ENCODE assay signal across 1 cellular context in the genomic region with DNA sequence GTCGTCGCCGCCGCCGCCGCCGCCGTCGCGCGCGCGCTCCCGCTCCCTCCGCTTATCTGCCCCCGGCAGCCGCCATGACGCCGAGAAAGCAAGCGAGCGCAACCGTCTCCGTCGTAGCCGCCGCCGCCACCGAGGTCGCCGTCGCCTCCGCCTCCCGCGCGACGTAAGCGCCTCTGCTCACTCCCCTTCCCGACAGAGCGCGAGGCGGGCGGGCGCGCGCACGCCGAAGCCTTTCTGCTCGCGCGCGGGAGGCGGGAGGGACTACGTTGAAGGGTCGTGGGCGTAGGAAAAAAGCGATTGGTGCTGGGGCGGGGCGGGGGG.
TF ChIP-seq lines count a peak whose summit lies in the region.

A gene (minus strand): TSS at position 206 of the 321 bp plus-strand sequence. CDS start 2,621 bp downstream, outside the sequence.

TF ChIP-seq in H1, 55 proteins besides CTCF, POLR2A, EP300 and RAD21:
- TF ChIP-seq SIRT6 (IDR thresholded peaks at IDR 0.05; ENCODE audit: low read length) = no peak
- peak; percentile 78 for TF ChIP-seq EGR1 (IDR thresholded peaks at IDR 0.05; ENCODE audit: borderline replicate concordance, low read depth, low read length)
- TF ChIP-seq HDAC2 (IDR thresholded peaks at IDR 0.05; ENCODE audit: borderline replicate concordance in 1 of 2, low read depth in 2 of 2, low read length in 2 of 2) = no peak
- no peak for TF ChIP-seq BRCA1 (IDR thresholded peaks at IDR 0.05; ENCODE audit: low read depth, low read length)
- peak; percentile 50; the same call in 1 of the 2 replicates for TF ChIP-seq CREB1 (IDR thresholded peaks at IDR 0.05)
- TF ChIP-seq SRF (IDR thresholded peaks at IDR 0.05; ENCODE audit: low read depth, low read length) = no peak
- no peak for TF ChIP-seq KDM4A (IDR thresholded peaks at IDR 0.05; ENCODE audit: low read depth, low read length, severe bottlenecking)
- peak; percentile 37; the same call in 1 of the 2 replicates for TF ChIP-seq PHF8 (conservative IDR thresholded peaks at IDR 0.05; ENCODE audit: low read depth, low read length)
- TF ChIP-seq RNF2 (IDR thresholded peaks at IDR 0.05; ENCODE audit: borderline replicate concordance, low read depth, low read length, missing control alignments, poor library complexity, severe bottlenecking) = no peak
- peak; percentile 76 for TF ChIP-seq TAF7 (optimal IDR thresholded peaks at IDR 0.05; ENCODE audit: borderline replicate concordance, low read depth, low read length)
- TF ChIP-seq ZNF274 (IDR thresholded peaks at IDR 0.05; ENCODE audit: borderline replicate concordance, extremely low read depth, low read length) = no peak
- TF ChIP-seq SP4 (IDR thresholded peaks at IDR 0.05; ENCODE audit: low read length) = no peak
- TF ChIP-seq, protein P1, sequence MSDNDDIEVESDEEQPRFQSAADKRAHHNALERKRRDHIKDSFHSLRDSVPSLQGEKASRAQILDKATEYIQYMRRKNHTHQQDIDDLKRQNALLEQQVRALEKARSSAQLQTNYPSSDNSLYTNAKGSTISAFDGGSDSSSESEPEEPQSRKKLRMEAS (IDR thresholded peaks at IDR 0.05) = peak; percentile 61; the same call in 1 of the 2 replicates
- peak; percentile 97 for TF ChIP-seq RBBP5 (IDR thresholded peaks at IDR 0.05; ENCODE audit: borderline replicate concordance, low read depth, low read length)
- TF ChIP-seq KDM1A (IDR thresholded peaks at IDR 0.05; ENCODE audit: borderline replicate concordance, low read length) = no peak
- TF ChIP-seq YY1 (IDR thresholded peaks at IDR 0.05; ENCODE audit: low read depth, low read length) = peak; percentile 88
- TF ChIP-seq, protein P2, sequence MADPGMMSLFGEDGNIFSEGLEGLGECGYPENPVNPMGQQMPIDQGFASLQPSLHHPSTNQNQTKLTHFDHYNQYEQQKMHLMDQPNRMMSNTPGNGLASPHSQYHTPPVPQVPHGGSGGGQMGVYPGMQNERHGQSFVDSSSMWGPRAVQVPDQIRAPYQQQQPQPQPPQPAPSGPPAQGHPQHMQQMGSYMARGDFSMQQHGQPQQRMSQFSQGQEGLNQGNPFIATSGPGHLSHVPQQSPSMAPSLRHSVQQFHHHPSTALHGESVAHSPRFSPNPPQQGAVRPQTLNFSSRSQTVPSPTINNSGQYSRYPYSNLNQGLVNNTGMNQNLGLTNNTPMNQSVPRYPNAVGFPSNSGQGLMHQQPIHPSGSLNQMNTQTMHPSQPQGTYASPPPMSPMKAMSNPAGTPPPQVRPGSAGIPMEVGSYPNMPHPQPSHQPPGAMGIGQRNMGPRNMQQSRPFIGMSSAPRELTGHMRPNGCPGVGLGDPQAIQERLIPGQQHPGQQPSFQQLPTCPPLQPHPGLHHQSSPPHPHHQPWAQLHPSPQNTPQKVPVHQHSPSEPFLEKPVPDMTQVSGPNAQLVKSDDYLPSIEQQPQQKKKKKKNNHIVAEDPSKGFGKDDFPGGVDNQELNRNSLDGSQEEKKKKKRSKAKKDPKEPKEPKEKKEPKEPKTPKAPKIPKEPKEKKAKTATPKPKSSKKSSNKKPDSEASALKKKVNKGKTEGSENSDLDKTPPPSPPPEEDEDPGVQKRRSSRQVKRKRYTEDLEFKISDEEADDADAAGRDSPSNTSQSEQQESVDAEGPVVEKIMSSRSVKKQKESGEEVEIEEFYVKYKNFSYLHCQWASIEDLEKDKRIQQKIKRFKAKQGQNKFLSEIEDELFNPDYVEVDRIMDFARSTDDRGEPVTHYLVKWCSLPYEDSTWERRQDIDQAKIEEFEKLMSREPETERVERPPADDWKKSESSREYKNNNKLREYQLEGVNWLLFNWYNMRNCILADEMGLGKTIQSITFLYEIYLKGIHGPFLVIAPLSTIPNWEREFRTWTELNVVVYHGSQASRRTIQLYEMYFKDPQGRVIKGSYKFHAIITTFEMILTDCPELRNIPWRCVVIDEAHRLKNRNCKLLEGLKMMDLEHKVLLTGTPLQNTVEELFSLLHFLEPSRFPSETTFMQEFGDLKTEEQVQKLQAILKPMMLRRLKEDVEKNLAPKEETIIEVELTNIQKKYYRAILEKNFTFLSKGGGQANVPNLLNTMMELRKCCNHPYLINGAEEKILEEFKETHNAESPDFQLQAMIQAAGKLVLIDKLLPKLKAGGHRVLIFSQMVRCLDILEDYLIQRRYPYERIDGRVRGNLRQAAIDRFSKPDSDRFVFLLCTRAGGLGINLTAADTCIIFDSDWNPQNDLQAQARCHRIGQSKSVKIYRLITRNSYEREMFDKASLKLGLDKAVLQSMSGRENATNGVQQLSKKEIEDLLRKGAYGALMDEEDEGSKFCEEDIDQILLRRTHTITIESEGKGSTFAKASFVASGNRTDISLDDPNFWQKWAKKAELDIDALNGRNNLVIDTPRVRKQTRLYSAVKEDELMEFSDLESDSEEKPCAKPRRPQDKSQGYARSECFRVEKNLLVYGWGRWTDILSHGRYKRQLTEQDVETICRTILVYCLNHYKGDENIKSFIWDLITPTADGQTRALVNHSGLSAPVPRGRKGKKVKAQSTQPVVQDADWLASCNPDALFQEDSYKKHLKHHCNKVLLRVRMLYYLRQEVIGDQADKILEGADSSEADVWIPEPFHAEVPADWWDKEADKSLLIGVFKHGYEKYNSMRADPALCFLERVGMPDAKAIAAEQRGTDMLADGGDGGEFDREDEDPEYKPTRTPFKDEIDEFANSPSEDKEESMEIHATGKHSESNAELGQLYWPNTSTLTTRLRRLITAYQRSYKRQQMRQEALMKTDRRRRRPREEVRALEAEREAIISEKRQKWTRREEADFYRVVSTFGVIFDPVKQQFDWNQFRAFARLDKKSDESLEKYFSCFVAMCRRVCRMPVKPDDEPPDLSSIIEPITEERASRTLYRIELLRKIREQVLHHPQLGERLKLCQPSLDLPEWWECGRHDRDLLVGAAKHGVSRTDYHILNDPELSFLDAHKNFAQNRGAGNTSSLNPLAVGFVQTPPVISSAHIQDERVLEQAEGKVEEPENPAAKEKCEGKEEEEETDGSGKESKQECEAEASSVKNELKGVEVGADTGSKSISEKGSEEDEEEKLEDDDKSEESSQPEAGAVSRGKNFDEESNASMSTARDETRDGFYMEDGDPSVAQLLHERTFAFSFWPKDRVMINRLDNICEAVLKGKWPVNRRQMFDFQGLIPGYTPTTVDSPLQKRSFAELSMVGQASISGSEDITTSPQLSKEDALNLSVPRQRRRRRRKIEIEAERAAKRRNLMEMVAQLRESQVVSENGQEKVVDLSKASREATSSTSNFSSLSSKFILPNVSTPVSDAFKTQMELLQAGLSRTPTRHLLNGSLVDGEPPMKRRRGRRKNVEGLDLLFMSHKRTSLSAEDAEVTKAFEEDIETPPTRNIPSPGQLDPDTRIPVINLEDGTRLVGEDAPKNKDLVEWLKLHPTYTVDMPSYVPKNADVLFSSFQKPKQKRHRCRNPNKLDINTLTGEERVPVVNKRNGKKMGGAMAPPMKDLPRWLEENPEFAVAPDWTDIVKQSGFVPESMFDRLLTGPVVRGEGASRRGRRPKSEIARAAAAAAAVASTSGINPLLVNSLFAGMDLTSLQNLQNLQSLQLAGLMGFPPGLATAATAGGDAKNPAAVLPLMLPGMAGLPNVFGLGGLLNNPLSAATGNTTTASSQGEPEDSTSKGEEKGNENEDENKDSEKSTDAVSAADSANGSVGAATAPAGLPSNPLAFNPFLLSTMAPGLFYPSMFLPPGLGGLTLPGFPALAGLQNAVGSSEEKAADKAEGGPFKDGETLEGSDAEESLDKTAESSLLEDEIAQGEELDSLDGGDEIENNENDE (IDR thresholded peaks at IDR 0.05; ENCODE audit: insufficient replicate concordance, low read length) = no peak
- TF ChIP-seq POLR2AphosphoS5 (IDR thresholded peaks at IDR 0.05; ENCODE audit: low read depth, low read length) = peak; percentile 76; the same call in 1 of the 2 replicates
- peak; percentile 52 for TF ChIP-seq ASH2L (IDR thresholded peaks at IDR 0.05; ENCODE audit: low read length)
- peak; percentile 14 for TF ChIP-seq CTBP2 (IDR thresholded peaks at IDR 0.05; ENCODE audit: borderline replicate concordance, insufficient read depth, insufficient read length, low read length)
- peak; percentile 84 for TF ChIP-seq TAF1 (IDR thresholded peaks at IDR 0.05; ENCODE audit: low read depth, low read length)
